ENCODE assay signal across 2 cellular contexts in the genomic region with DNA sequence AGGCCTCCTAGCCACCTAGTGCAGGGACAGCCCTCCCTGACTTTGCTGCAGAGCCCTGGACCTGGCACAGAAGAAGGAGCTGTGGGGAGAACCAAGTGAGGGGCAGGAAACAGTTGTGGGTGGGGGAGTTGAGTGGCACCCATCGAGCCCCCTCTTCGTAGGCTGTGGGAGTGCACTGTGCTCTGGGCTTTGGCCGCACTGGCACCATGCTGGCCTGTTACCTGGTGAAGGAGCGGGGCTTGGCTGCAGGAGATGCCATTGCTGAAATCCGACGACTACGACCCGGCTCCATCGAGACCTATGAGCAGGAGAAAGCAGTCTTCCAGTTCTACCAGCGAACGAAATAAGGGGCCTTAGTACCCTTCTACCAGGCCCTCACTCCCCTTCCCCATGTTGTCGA.
TF ChIP-seq lines count a peak whose summit lies in the region.

No MANE protein-coding gene starts in this region.

TF ChIP-seq in SK-N-SH, 30 proteins besides CTCF, POLR2A, EP300 and RAD21 (continued from another document):
- TF ChIP-seq, protein P1, sequence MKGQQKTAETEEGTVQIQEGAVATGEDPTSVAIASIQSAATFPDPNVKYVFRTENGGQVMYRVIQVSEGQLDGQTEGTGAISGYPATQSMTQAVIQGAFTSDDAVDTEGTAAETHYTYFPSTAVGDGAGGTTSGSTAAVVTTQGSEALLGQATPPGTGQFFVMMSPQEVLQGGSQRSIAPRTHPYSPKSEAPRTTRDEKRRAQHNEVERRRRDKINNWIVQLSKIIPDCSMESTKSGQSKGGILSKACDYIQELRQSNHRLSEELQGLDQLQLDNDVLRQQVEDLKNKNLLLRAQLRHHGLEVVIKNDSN (IDR thresholded peaks at IDR 0.05; ENCODE audit: borderline replicate concordance, low read depth), result no peak
- TF ChIP-seq MXI1 (IDR thresholded peaks at IDR 0.05; ENCODE audit: low read depth, low read length) (no peak), TAF1 (IDR thresholded peaks at IDR 0.05; ENCODE audit: borderline replicate concordance, low read depth, low read length) (no peak)
- TF ChIP-seq, protein P2, sequence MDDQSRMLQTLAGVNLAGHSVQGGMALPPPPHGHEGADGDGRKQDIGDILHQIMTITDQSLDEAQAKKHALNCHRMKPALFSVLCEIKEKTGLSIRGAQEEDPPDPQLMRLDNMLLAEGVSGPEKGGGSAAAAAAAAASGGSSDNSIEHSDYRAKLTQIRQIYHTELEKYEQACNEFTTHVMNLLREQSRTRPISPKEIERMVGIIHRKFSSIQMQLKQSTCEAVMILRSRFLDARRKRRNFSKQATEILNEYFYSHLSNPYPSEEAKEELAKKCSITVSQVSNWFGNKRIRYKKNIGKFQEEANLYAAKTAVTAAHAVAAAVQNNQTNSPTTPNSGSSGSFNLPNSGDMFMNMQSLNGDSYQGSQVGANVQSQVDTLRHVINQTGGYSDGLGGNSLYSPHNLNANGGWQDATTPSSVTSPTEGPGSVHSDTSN (IDR thresholded peaks at IDR 0.05), result no peak

TF ChIP-seq in SK-N-SH treated with all-trans-retinoic acid at 6 μM for 48 hours, 23 proteins besides CTCF, POLR2A, EP300 and RAD21 (continued from another document):
- TF ChIP-seq, protein P3, sequence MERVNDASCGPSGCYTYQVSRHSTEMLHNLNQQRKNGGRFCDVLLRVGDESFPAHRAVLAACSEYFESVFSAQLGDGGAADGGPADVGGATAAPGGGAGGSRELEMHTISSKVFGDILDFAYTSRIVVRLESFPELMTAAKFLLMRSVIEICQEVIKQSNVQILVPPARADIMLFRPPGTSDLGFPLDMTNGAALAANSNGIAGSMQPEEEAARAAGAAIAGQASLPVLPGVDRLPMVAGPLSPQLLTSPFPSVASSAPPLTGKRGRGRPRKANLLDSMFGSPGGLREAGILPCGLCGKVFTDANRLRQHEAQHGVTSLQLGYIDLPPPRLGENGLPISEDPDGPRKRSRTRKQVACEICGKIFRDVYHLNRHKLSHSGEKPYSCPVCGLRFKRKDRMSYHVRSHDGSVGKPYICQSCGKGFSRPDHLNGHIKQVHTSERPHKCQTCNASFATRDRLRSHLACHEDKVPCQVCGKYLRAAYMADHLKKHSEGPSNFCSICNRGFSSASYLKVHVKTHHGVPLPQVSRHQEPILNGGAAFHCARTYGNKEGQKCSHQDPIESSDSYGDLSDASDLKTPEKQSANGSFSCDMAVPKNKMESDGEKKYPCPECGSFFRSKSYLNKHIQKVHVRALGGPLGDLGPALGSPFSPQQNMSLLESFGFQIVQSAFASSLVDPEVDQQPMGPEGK (CRISPR knock-in tag; IDR thresholded peaks at IDR 0.05; ENCODE audit: borderline replicate concordance), result no peak
- TF ChIP-seq SNAI2 (CRISPR knock-in tag; IDR thresholded peaks at IDR 0.05) (no peak), ARNTL (CRISPR knock-in tag; IDR thresholded peaks at IDR 0.05; ENCODE audit: borderline replicate concordance, low read depth) (no peak), GLIS3 (CRISPR knock-in tag; IDR thresholded peaks at IDR 0.05) (no peak), ISL1 (CRISPR knock-in tag; IDR thresholded peaks at IDR 0.05) (no peak), OSR1 (CRISPR knock-in tag; IDR thresholded peaks at IDR 0.05) (no peak), ZNF565 (CRISPR knock-in tag; conservative IDR thresholded peaks at IDR 0.05; ENCODE audit: low read depth) (no peak), PPARA (CRISPR knock-in tag; IDR thresholded peaks at IDR 0.05; ENCODE audit: borderline replicate concordance) (no peak), ZNF70 (CRISPR knock-in tag; IDR thresholded peaks at IDR 0.05) (no peak)
- TF ChIP-seq, protein P4, sequence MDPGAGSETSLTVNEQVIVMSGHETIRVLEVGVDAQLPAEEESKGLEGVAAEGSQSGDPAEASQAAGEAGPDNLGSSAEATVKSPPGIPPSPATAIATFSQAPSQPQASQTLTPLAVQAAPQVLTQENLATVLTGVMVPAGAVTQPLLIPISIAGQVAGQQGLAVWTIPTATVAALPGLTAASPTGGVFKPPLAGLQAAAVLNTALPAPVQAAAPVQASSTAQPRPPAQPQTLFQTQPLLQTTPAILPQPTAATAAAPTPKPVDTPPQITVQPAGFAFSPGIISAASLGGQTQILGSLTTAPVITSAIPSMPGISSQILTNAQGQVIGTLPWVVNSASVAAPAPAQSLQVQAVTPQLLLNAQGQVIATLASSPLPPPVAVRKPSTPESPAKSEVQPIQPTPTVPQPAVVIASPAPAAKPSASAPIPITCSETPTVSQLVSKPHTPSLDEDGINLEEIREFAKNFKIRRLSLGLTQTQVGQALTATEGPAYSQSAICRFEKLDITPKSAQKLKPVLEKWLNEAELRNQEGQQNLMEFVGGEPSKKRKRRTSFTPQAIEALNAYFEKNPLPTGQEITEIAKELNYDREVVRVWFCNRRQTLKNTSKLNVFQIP (CRISPR knock-in tag; IDR thresholded peaks at IDR 0.05; ENCODE audit: borderline replicate concordance, low read depth), result no peak
- TF ChIP-seq, protein P5, sequence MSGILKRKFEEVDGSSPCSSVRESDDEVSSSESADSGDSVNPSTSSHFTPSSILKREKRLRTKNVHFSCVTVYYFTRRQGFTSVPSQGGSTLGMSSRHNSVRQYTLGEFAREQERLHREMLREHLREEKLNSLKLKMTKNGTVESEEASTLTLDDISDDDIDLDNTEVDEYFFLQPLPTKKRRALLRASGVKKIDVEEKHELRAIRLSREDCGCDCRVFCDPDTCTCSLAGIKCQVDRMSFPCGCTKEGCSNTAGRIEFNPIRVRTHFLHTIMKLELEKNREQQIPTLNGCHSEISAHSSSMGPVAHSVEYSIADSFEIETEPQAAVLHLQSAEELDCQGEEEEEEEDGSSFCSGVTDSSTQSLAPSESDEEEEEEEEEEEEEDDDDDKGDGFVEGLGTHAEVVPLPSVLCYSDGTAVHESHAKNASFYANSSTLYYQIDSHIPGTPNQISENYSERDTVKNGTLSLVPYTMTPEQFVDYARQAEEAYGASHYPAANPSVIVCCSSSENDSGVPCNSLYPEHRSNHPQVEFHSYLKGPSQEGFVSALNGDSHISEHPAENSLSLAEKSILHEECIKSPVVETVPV (CRISPR knock-in tag; IDR thresholded peaks at IDR 0.05), result no peak
- TF ChIP-seq, protein P6, sequence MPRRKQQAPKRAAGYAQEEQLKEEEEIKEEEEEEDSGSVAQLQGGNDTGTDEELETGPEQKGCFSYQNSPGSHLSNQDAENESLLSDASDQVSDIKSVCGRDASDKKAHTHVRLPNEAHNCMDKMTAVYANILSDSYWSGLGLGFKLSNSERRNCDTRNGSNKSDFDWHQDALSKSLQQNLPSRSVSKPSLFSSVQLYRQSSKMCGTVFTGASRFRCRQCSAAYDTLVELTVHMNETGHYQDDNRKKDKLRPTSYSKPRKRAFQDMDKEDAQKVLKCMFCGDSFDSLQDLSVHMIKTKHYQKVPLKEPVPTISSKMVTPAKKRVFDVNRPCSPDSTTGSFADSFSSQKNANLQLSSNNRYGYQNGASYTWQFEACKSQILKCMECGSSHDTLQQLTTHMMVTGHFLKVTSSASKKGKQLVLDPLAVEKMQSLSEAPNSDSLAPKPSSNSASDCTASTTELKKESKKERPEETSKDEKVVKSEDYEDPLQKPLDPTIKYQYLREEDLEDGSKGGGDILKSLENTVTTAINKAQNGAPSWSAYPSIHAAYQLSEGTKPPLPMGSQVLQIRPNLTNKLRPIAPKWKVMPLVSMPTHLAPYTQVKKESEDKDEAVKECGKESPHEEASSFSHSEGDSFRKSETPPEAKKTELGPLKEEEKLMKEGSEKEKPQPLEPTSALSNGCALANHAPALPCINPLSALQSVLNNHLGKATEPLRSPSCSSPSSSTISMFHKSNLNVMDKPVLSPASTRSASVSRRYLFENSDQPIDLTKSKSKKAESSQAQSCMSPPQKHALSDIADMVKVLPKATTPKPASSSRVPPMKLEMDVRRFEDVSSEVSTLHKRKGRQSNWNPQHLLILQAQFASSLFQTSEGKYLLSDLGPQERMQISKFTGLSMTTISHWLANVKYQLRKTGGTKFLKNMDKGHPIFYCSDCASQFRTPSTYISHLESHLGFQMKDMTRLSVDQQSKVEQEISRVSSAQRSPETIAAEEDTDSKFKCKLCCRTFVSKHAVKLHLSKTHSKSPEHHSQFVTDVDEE (CRISPR knock-in tag; IDR thresholded peaks at IDR 0.05), result no peak
